In the genomic region with DNA sequence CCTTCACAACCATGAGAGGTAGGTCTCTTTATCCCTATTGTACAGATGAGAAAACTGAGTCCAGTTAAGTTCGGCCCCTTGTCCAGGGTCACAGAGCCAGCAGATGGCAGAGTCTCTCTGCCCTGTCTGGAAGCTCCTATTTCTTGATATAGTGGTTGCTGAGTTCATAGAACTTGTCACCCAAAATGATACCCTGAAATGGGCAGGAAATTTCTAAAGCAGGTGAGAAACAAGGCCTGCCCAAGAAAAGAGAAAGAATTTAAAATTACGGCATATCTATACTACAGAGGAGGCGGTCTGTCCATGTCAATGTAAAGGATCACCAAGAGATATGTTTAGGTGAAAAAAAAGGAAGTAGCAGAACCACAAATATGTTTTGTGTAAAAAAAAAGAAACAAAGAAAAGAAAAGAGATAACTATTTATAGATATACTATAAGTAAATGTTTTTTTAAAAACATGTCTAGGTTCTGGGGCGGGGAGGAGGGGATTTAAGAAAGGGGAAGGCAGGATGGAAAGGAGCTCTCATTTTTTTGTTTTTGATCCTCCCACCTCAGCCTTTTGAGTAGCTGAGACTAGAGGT, we compare ENCODE assay signal across 13 cellular contexts. TPM values are rescaled to one million over a fixed set of nuclear protein-coding genes. Genes with fewer than 3 reads are reported as not detected.
A peak's percentile ranks its signal among the peaks of the same experiment; 100 is the strongest.
DNase-seq lines count a peak whose midpoint lies in the region; ATAC-seq and TF ChIP-seq lines count a peak whose summit lies in the region.
"Had no signal": no experiment of that assay in that cellular context is flagged by ENCODE, and none has a peak within 500 bp of the region (broad histone marks: within the 10 kb centered on the region; RNA-seq: fewer than 3 reads in every experiment).

No MANE protein-coding gene starts in this region.

- H3K9me3 Mint-ChIP-seq in activated CD4-positive, alpha-beta T cell treated with anti-CD3 and anti-CD28 coated beads, Interleukin-2, amount 10 ng/mL, durations not matched to agents 7 days and 5 days = no peaks in the 10 kb centered on the region
- H3K9me3 Mint-ChIP-seq in memory B cell = no peaks in the 10 kb centered on the region
- no peaks in the 10 kb centered on the region for H3K9me3 Mint-ChIP-seq in osteocyte (ENCODE audit: unreplicated experiment)
- H3K9me3 Mint-ChIP-seq: activated T-cell treated with anti-CD3 and anti-CD28 coated beads, Interleukin-2, amount 50 U/mL, for 4 hours; neural crest cell had no signal

- H3K4me1 Mint-ChIP-seq in activated CD4-positive, alpha-beta T cell treated with anti-CD3 and anti-CD28 coated beads, Interleukin-2, amount 10 ng/mL, durations not matched to agents 7 days and 5 days = peaks cover 22% of the 10 kb centered on the region
- H3K4me1 Mint-ChIP-seq in memory B cell = peaks cover 38% of the 10 kb centered on the region
- peaks cover 26% of the 10 kb centered on the region for H3K4me1 Mint-ChIP-seq in osteocyte (ENCODE audit: unreplicated experiment)
- H3K4me1 Mint-ChIP-seq: neural crest cell had no signal

- POLR2A ChIA-PET in activated CD4-positive, alpha-beta T cell treated with anti-CD3 and anti-CD28 coated beads, Interleukin-2, amount 10 ng/mL, durations not matched to agents 7 days and 5 days (lab: Charles Lee) = interaction anchor here (0.7 to 1.1 kb wide), 2 partner anchors 49 to 571 kb away, joined by 5 to 13 read pairs; a partner anchor contains a TSS

- no peak for DNase-seq in activated CD4-positive, alpha-beta T cell treated with anti-CD3 and anti-CD28 coated beads, Interleukin-2, amount 10 ng/mL, durations not matched to agents 7 days and 5 days
- DNase-seq in activated CD4-positive, alpha-beta T cell treated with anti-CD3 and anti-CD28 coated beads, Interleukin-2, amount 50 U/mL, for 48 hours = no peak
- peak; percentile 56 for DNase-seq in RPMI8226
- DNase-seq in memory B cell (ENCODE audit: low spot score in 2 of 2) = no peak
- DNase-seq in osteocyte (ENCODE audit: extremely low spot score, unreplicated experiment) = no peak
- no peak for DNase-seq in caudate nucleus (lab: John Stamatoyannopoulos, UW)
- no peak for DNase-seq in psoas muscle
- DNase-seq: activated T-cell treated with anti-CD3 and anti-CD28 coated beads, Interleukin-2, amount 50 U/mL, for 4 hours; small intestine; trophoblast cell had no signal

- ATAC-seq in HG02885 (IDR thresholded peaks at IDR 0.05; ENCODE audit: poor library complexity, unreplicated experiment) = peak; percentile 46
- ATAC-seq in memory B cell (ENCODE audit: low read depth) = peak; percentile 23
- no peak for ATAC-seq in psoas muscle
- ATAC-seq: activated T-cell treated with anti-CD3 and anti-CD28 coated beads, Interleukin-2, amount 50 U/mL, for 4 hours had no signal

- CTCF ChIA-PET in activated CD4-positive, alpha-beta T cell treated with anti-CD3 and anti-CD28 coated beads, Interleukin-2, amount 10 ng/mL, durations not matched to agents 7 days and 5 days (lab: Charles Lee) = interaction anchor here (2.0 kb wide), 1 partner anchor 16 kb away, joined by 11 read pairs; no protein-coding TSS in a partner anchor

- TF ChIP-seq CTCF in osteocyte (IDR thresholded peaks at IDR 0.05) = no peak
- TF ChIP-seq CTCF in psoas muscle (IDR thresholded peaks at IDR 0.05) = no peak

- H3K27me3 ChIP-seq in psoas muscle (ENCODE audit: insufficient read depth in 3 of 3, low read length in 2 of 3) = no peaks in the 10 kb centered on the region

- H3K4me3 ChIP-seq in psoas muscle = no peak overlapping the region

- H3K27me3 Mint-ChIP-seq in activated CD4-positive, alpha-beta T cell treated with anti-CD3 and anti-CD28 coated beads, Interleukin-2, amount 10 ng/mL, durations not matched to agents 7 days and 5 days = peaks cover 14% of the 10 kb centered on the region
- H3K27me3 Mint-ChIP-seq in memory B cell (no peaks in the 10 kb centered on the region), osteocyte (ENCODE audit: unreplicated experiment) (no peaks in the 10 kb centered on the region)

- H3K9me3 ChIP-seq in psoas muscle = no peaks in the 10 kb centered on the region

- peaks cover 31% of the 10 kb centered on the region for H3K4me1 ChIP-seq in psoas muscle

- peak overlapping the region; percentile 81 for H3K27ac Mint-ChIP-seq in activated CD4-positive, alpha-beta T cell treated with anti-CD3 and anti-CD28 coated beads, Interleukin-2, amount 10 ng/mL, durations not matched to agents 7 days and 5 days
- H3K27ac Mint-ChIP-seq in memory B cell = peak overlapping the region; percentile 19
- no peak overlapping the region for H3K27ac Mint-ChIP-seq in osteocyte (ENCODE audit: unreplicated experiment)

- no peak overlapping the region for H3K4me3 Mint-ChIP-seq in activated CD4-positive, alpha-beta T cell treated with anti-CD3 and anti-CD28 coated beads, Interleukin-2, amount 10 ng/mL, durations not matched to agents 7 days and 5 days
- H3K4me3 Mint-ChIP-seq in memory B cell (peak overlapping the region; percentile 28), osteocyte (ENCODE audit: unreplicated experiment) (no peak overlapping the region)
- H3K4me3 Mint-ChIP-seq: activated T-cell treated with anti-CD3 and anti-CD28 coated beads, Interleukin-2, amount 50 U/mL, for 4 hours; neural crest cell had no signal

- intact Hi-C loops in psoas muscle (cut with DNase I) = no loop called here

- 92 to 97% (median 94%) methylated on average over 4 of the region's 4 CpGs for WGBS in psoas muscle, 3 donors

- H3K36me3 ChIP-seq in psoas muscle (ENCODE audit: insufficient read depth in 1 of 2, low read depth in 1 of 2) = no peaks in the 10 kb centered on the region

- H3K36me3 Mint-ChIP-seq in activated CD4-positive, alpha-beta T cell treated with anti-CD3 and anti-CD28 coated beads, Interleukin-2, amount 10 ng/mL, durations not matched to agents 7 days and 5 days (ENCODE audit: low read depth) = no peaks in the 10 kb centered on the region
- H3K36me3 Mint-ChIP-seq in memory B cell (no peaks in the 10 kb centered on the region), osteocyte (ENCODE audit: unreplicated experiment) (no peaks in the 10 kb centered on the region)

- H3K27ac ChIP-seq in caudate nucleus (ENCODE audit: low read depth, low read length) (no peak overlapping the region), psoas muscle (no peak overlapping the region)

RNA-seq across cellular contexts. Expression of a gene that starts 39.8 kb away (rescaled TPM):
- total RNA-seq in activated CD4-positive, alpha-beta T cell treated with anti-CD3 and anti-CD28 coated beads, Interleukin-2, amount 10 ng/mL, durations not matched to agents 7 days and 5 days = under 1 TPM; 0.60 to 0.69 TPM
- not detected in 2 replicates for total RNA-seq in osteocyte
- total RNA-seq in psoas muscle = under 1 TPM; 0.28 to 0.55 (median 0.51) TPM
- under 1 TPM; 0.44 to 0.61 (median 0.47) TPM for polyA plus RNA-seq in psoas muscle
- total RNA-seq: bronchial epithelial cell had no signal

RNA-seq across cellular contexts. Expression of a gene that starts 49.0 kb away (rescaled TPM):
- 10 to 100 TPM; 43.0 to 46.9 TPM for total RNA-seq in activated CD4-positive, alpha-beta T cell treated with anti-CD3 and anti-CD28 coated beads, Interleukin-2, amount 10 ng/mL, durations not matched to agents 7 days and 5 days
- total RNA-seq in osteocyte (39.8 and 40.9 TPM in 2 replicates), psoas muscle (10 to 100 TPM; 54.2 to 69.0 (median 62.7) TPM)
- 10 to 100 TPM; 47.6 to 77.2 (median 59.3) TPM for polyA plus RNA-seq in psoas muscle

Comparison
In these comparisons a context has a peak if more than half of its experiments do, and no peak if none do; other contexts are left out.
1. ATAC-seq: peak in HG02885 (single experiment) and memory B cell (single experiment); none in psoas muscle (0 of 4).